19 cellular contexts compared by ENCODE assay signal in the genomic region with DNA sequence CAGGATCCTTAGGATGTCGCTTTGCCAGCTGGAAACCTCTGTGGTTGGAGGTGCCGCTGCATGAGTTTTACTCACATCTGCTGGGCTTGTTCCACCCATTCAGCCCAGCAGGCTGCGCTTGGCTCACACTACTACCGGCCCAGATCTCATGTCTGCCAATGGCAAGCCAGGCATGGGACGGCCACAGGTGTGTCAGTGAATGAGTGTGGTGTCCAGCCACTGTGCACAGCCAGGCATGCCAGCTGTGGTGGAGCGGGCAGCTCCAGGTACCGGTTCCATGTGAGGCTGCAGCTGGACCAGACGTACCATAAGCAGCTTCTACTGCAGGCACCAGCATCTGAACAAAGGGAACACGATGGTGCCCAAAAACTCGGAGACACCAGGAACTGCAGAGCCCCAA.
"Had no signal": no experiment of that assay in that cellular context is flagged by ENCODE, and none has a peak within 500 bp of the region (broad histone marks: within the 10 kb centered on the region; RNA-seq: fewer than 3 reads in every experiment).

No MANE protein-coding gene starts in this region.

- DNase-seq: activated CD4-positive, alpha-beta T cell treated with anti-CD3 and anti-CD28 coated beads, Interleukin-2, amount 50 U/mL, for 4 hours; activated gamma-delta T cell treated with Interleukin-2 at 50 U/mL for 16 hours; adrenal gland; dermis blood vessel endothelial cell; effector memory CD4-positive, alpha-beta T cell; esophagus squamous epithelium; ovary; spleen; stimulated activated CD4-positive, alpha-beta T cell treated with anti-CD3 and anti-CD28 coated beads, Interleukin-4, amount 100 ng/mL, for 4 hours; T-helper 17 cell; testis; WERI-Rb-1 had no signal

- H2AFZ ChIP-seq: neural progenitor cell had no signal

- ATAC-seq: activated naive CD4-positive, alpha-beta T cell treated with anti-CD3 and anti-CD28 coated beads, Interleukin-2, amount 50 U/mL, for 72 hours; left lobe of liver; stimulated activated memory B cell treated with anti-CD40 and anti-IgM and Interleukin-4, amounts not matched to agents 10 μg/mL and 1 μg/mL and 100 μg/mL, for 72 hours; T-helper 17 cell had no signal

- H3K9me3 ChIP-seq: adrenal gland, esophagus squamous epithelium, ovary, testis, upper lobe of left lung had no signal

- H3K4me2 ChIP-seq: neural progenitor cell had no signal

- FAIRE-seq: astrocyte, bronchial epithelial cell had no signal

- H3K27me3 ChIP-seq: adrenal gland, esophagus squamous epithelium, neural progenitor cell, ovary, spleen, testis, upper lobe of left lung had no signal

- H3K4me3 ChIP-seq: adrenal gland, esophagus squamous epithelium, neural progenitor cell, ovary, spleen, testis, upper lobe of left lung had no signal

- H3K4me1 ChIP-seq: neural progenitor cell, testis had no signal

- H3K9ac ChIP-seq: neural progenitor cell had no signal

- H3K36me3 ChIP-seq: adrenal gland, neural progenitor cell, ovary, upper lobe of left lung, WERI-Rb-1 had no signal

- H3K27ac ChIP-seq: adrenal gland, esophagus squamous epithelium, neural progenitor cell, ovary, spleen, testis, upper lobe of left lung, WERI-Rb-1 had no signal
